In genomic region chr10:121679916-121680315, GRCh38 we compare ENCODE assay signal across 23 cellular contexts.
DNase-seq lines count a peak whose midpoint lies in the region; ATAC-seq, FAIRE-seq and TF ChIP-seq lines count a peak whose summit lies in the region.
"Had no signal": no experiment of that assay in that cellular context is flagged by ENCODE, and none has a peak within 500 bp of the region (broad histone marks: within the 10 kb centered on the region; RNA-seq: fewer than 3 reads in every experiment).

No MANE protein-coding gene starts in this region.

- no peaks in the 10 kb centered on the region for H3K27me3 ChIP-seq in Caco-2 (replicated peaks; ENCODE audit: control insufficient read depth, insufficient read depth, low read length)
- peaks cover 2 to 28% of the 10 kb centered on the region in 2 experiments; a peak in 3 of 5 replicates for H3K27me3 ChIP-seq in K562 (ENCODE audit: control insufficient read depth in 2 of 2, insufficient read depth in 2 of 2, low read length in 2 of 2)
- no peaks in the 10 kb centered on the region for H3K27me3 ChIP-seq in prostate gland (replicated peaks; ENCODE audit: insufficient read depth)
- no peaks in the 10 kb centered on the region for H3K27me3 ChIP-seq in WERI-Rb-1 (ENCODE audit: insufficient read depth, low read depth, severe bottlenecking)
- H3K27me3 ChIP-seq: BLaER1 had no signal

- DNase-seq in activated naive CD4-positive, alpha-beta T cell treated with Interleukin-2 at 50 U/mL for 16 hours = no peak
- DNase-seq in Caco-2 = no peak
- DNase-seq in K562 (ENCODE audit: extremely low read depth in 1 of 4, low spot score in 3 of 4) = no peak
- DNase-seq in prostate gland (ENCODE audit: low spot score) = no peak
- DNase-seq in WERI-Rb-1 = no peak
- DNase-seq: Calu3; CD4-positive, alpha-beta T cell; CD8-positive, alpha-beta memory T cell; DMS53; DMS79 treated with DMSO at 0.1 percent for 48 hours; GF-D8; GOT3 had no signal

- H3K27ac ChIP-seq in K562 (ENCODE audit: extremely low read depth, low read depth, low read length) (no peak overlapping the region), prostate gland (peak overlapping the region; percentile 36 to 51), WERI-Rb-1 (no peak overlapping the region)
- H3K27ac ChIP-seq: 22Rv1, BLaER1 had no signal

- peak overlapping the region; percentile 41 for H3K27ac Mint-ChIP-seq in activated naive CD4-positive, alpha-beta T cell treated with anti-CD3 and anti-CD28 coated beads, Interleukin-2, amount 50 U/mL, for 24 hours
- peak overlapping the region; percentile 77 for H3K27ac Mint-ChIP-seq in Caco-2 (ENCODE audit: unreplicated experiment)
- H3K27ac Mint-ChIP-seq: B cell; CD4-positive, alpha-beta T cell; CD8-positive, alpha-beta memory T cell had no signal

- H4K20me1 ChIP-seq in K562 (replicated peaks; ENCODE audit: control insufficient read depth, insufficient read depth, low read length) = no peaks in the 10 kb centered on the region
- H4K20me1 ChIP-seq: BLaER1 had no signal

- intact Hi-C loops in Caco-2 (cut with micrococcal nuclease; ENCODE audit: unreplicated experiment) (loop anchor here (2.0 kb wide), 1 partner anchor 17 kb away; no protein-coding TSS in a partner anchor), K562 (cut with micrococcal nuclease) (no loop called here), prostate gland (cut with DNase I) (no loop called here)

- no peak overlapping the region for H3K4me3 ChIP-seq in Caco-2 (ENCODE audit: low read depth, low read length)
- no peak overlapping the region for H3K4me3 ChIP-seq in K562
- H3K4me3 ChIP-seq in prostate gland = no peak overlapping the region
- H3K4me3 ChIP-seq in WERI-Rb-1 (ENCODE audit: low read depth, low read length) = no peak overlapping the region
- H3K4me3 ChIP-seq: BLaER1, HAP-1 had no signal

- no peak for TF ChIP-seq POLR2A in K562 (conservative IDR thresholded peaks at IDR 0.05)
- TF ChIP-seq POLR2A in prostate gland (IDR thresholded peaks at IDR 0.05) = no peak

- POLR2A ChIA-PET in Caco-2 (lab: Charles Lee) = no interaction called here
- POLR2A ChIA-PET in K562 (lab: Yijun Ruan, JAX) = interaction anchor here (0.7 kb wide), 1 partner anchor 835 kb away, joined by 4 read pairs; no protein-coding TSS in a partner anchor

- H3K9ac ChIP-seq in K562 (ENCODE audit: insufficient read depth in 1 of 2, low read depth in 2 of 2, low read length in 2 of 2) = no peak overlapping the region
- H3K9ac ChIP-seq: BLaER1 had no signal

- 3% methylated on average over 4 of the region's 4 CpGs for WGBS in K562 (ENCODE audit: insufficient coverage, low coverage, missing lambda C conversion rate)
- WGBS in prostate gland = 84% methylated on average over 4 of the region's 4 CpGs

- no peak overlapping the region for H2AFZ ChIP-seq in K562 (ENCODE audit: low read depth, low read length)

- no peaks in the 10 kb centered on the region for H3K4me1 Mint-ChIP-seq in activated naive CD4-positive, alpha-beta T cell treated with anti-CD3 and anti-CD28 coated beads, Interleukin-2, amount 50 U/mL, for 24 hours
- peaks cover 20% of the 10 kb centered on the region for H3K4me1 Mint-ChIP-seq in Caco-2 (ENCODE audit: low read depth, unreplicated experiment)
- H3K4me1 Mint-ChIP-seq: B cell; CD8-positive, alpha-beta memory T cell had no signal

- no peak for TF ChIP-seq CTCF in Caco-2 (IDR thresholded peaks at IDR 0.05; ENCODE audit: insufficient read depth in 1 of 2, low read depth in 1 of 2, low read length in 1 of 2, severe bottlenecking in 1 of 2, unreplicated experiment in 1 of 2)
- no peak for TF ChIP-seq CTCF in K562 (IDR thresholded peaks at IDR 0.05 in 2 of 3, conservative IDR thresholded peaks at IDR 0.05 in 1 of 3; ENCODE audit: insufficient read depth in 2 of 3, low read depth in 1 of 3, low read length in 3 of 3)
- TF ChIP-seq CTCF in prostate gland (IDR thresholded peaks at IDR 0.05) = no peak
- no peak for TF ChIP-seq CTCF in WERI-Rb-1 (IDR thresholded peaks at IDR 0.05; ENCODE audit: low read depth, low read length)

- H3K79me2 ChIP-seq in K562 (ENCODE audit: control insufficient read depth, insufficient read depth, low read length) = no peaks in the 10 kb centered on the region

- no peak for FAIRE-seq in K562 (lab: Jason Lieb, UNC)
- FAIRE-seq: A204.1, GM12891, GM18507, H54 had no signal

- H3K4me1 ChIP-seq in Caco-2 (peaks cover 28% of the 10 kb centered on the region), K562 (replicated peaks in 1 of 2; ENCODE audit: control insufficient read depth in 2 of 2, insufficient read depth in 2 of 2, low read length in 2 of 2) (no peaks in the 10 kb centered on the region), prostate gland (replicated peaks) (no peaks in the 10 kb centered on the region)
- H3K4me1 ChIP-seq: BLaER1 had no signal

- in situ Hi-C loops in K562 (cut with MboI) = no loop called here

- no peak overlapping the region for H3K4me3 Mint-ChIP-seq in activated naive CD4-positive, alpha-beta T cell treated with anti-CD3 and anti-CD28 coated beads, Interleukin-2, amount 50 U/mL, for 24 hours
- H3K4me3 Mint-ChIP-seq in Caco-2 (ENCODE audit: unreplicated experiment) = no peak overlapping the region
- H3K4me3 Mint-ChIP-seq: B cell; CD14-positive monocyte; CD4-positive, alpha-beta T cell; CD8-positive, alpha-beta memory T cell had no signal

- H3K36me3 ChIP-seq in Caco-2 (ENCODE audit: control insufficient read depth, insufficient read depth, low read length) (no peaks in the 10 kb centered on the region), K562 (ENCODE audit: control insufficient read depth, insufficient read depth, low read length) (no peaks in the 10 kb centered on the region), prostate gland (no peaks in the 10 kb centered on the region), WERI-Rb-1 (no peaks in the 10 kb centered on the region)
- H3K36me3 ChIP-seq: BLaER1, HAP-1 had no signal

- no peak for TF ChIP-seq RAD21 in K562 (CRISPR knock-in tag; conservative IDR thresholded peaks at IDR 0.05 in 1 of 2, IDR thresholded peaks at IDR 0.05 in 1 of 2)

- H3K4me2 ChIP-seq in K562 (ENCODE audit: insufficient read depth, low read length) = no peak overlapping the region
- H3K4me2 ChIP-seq: BLaER1 had no signal

- H3K9me3 ChIP-seq in Caco-2 = peaks cover 3% of the 10 kb centered on the region; the same call in 1 of the 2 replicates
- no peaks in the 10 kb centered on the region for H3K9me3 ChIP-seq in K562 (replicated peaks; ENCODE audit: control insufficient read depth, insufficient read depth, low read depth, low read length)
- no peaks in the 10 kb centered on the region for H3K9me3 ChIP-seq in prostate gland
- no peaks in the 10 kb centered on the region for H3K9me3 ChIP-seq in WERI-Rb-1 (ENCODE audit: severe bottlenecking)

- H3K36me3 Mint-ChIP-seq in activated naive CD4-positive, alpha-beta T cell treated with anti-CD3 and anti-CD28 coated beads, Interleukin-2, amount 50 U/mL, for 24 hours = no peaks in the 10 kb centered on the region
- H3K36me3 Mint-ChIP-seq in Caco-2 (ENCODE audit: insufficient read depth, unreplicated experiment) = no peaks in the 10 kb centered on the region
- H3K36me3 Mint-ChIP-seq: CD14-positive monocyte; CD8-positive, alpha-beta memory T cell had no signal

- no peak for ATAC-seq in K562
- ATAC-seq in HG03460 (IDR thresholded peaks at IDR 0.05; ENCODE audit: unreplicated experiment) = no peak

- BruUV-seq in Caco-2 (replicated peaks; lab: Mats Ljungman, UMichigan) = no TSS peak
- no TSS peak for BruUV-seq in K562 (replicated peaks; lab: Mats Ljungman, UMichigan)

- TF ChIP-seq EP300 in K562 (IDR thresholded peaks at IDR 0.05; ENCODE audit: low read length) = no peak

- H3K9me3 Mint-ChIP-seq in activated naive CD4-positive, alpha-beta T cell treated with anti-CD3 and anti-CD28 coated beads, Interleukin-2, amount 50 U/mL, for 24 hours = no peaks in the 10 kb centered on the region
- peaks cover 6% of the 10 kb centered on the region for H3K9me3 Mint-ChIP-seq in Caco-2 (ENCODE audit: unreplicated experiment)

- peaks cover 4% of the 10 kb centered on the region for H3K27me3 Mint-ChIP-seq in activated naive CD4-positive, alpha-beta T cell treated with anti-CD3 and anti-CD28 coated beads, Interleukin-2, amount 50 U/mL, for 24 hours
- H3K27me3 Mint-ChIP-seq in Caco-2 (ENCODE audit: insufficient read depth, unreplicated experiment) = no peaks in the 10 kb centered on the region

- CTCF ChIA-PET in Caco-2 (lab: Charles Lee) = no interaction called here
- CTCF ChIA-PET in K562 (lab: Yijun Ruan, JAX; ENCODE audit: low intra/inter-chr PET ratio) = no interaction called here

- no peaks in the 10 kb centered on the region for H3K9me1 ChIP-seq in K562 (ENCODE audit: control insufficient read depth, insufficient read depth, low read length)

TF ChIP-seq in K562, 482 proteins besides CTCF, POLR2A, EP300 and RAD21:
- TF ChIP-seq, protein P1, sequence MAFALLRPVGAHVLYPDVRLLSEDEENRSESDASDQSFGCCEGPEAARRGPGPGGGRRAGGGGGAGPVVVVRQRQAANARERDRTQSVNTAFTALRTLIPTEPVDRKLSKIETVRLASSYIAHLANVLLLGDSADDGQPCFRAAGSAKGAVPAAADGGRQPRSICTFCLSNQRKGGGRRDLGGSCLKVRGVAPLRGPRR (CRISPR knock-in tag; IDR thresholded peaks at IDR 0.05) = no peak
- no peak for TF ChIP-seq ZBTB12 (CRISPR knock-in tag; IDR thresholded peaks at IDR 0.05)
- no peak for TF ChIP-seq ARNT (IDR thresholded peaks at IDR 0.05)
- TF ChIP-seq RBM25 (IDR thresholded peaks at IDR 0.05; ENCODE audit: low read depth, low read length, severe bottlenecking) = peak; percentile 54
- no peak for TF ChIP-seq ZNF589 (CRISPR knock-in tag; IDR thresholded peaks at IDR 0.05; ENCODE audit: low read depth)

Comparison
In these comparisons a context has a peak if more than half of its experiments do, and no peak if none do; other contexts are left out.
1. H3K27ac ChIP-seq: peak in prostate gland (2 of 2); none in K562 (single experiment) and WERI-Rb-1 (single experiment).